In genomic region chr14:22721213-22721612, GRCh38 we compare ENCODE assay signal across 26 cellular contexts.
"Had no signal": no experiment of that assay in that cellular context is flagged by ENCODE, and none has a peak within 500 bp of the region (broad histone marks: within the 10 kb centered on the region; RNA-seq: fewer than 3 reads in every experiment).

No MANE protein-coding gene starts in this region.

- H3K4me3 Mint-ChIP-seq: mesothelial cell of epicardium; naive B cell; natural killer cell; nephron progenitor cell; neural progenitor cell; stimulated activated naive B cell treated with anti-CD40 and anti-IgM and Interleukin-4, amounts not matched to agents 10 μg/mL and 1 μg/mL and 100 μg/mL, for 72 hours had no signal

- H3K4me1 Mint-ChIP-seq: mesothelial cell of epicardium; naive B cell; natural killer cell; stimulated activated naive B cell treated with anti-CD40 and anti-IgM and Interleukin-4, amounts not matched to agents 10 μg/mL and 1 μg/mL and 100 μg/mL, for 72 hours had no signal

- H3K9me3 Mint-ChIP-seq: natural killer cell had no signal

- H3K27ac Mint-ChIP-seq: mesothelial cell of epicardium; natural killer cell; nephron progenitor cell; neural progenitor cell; progenitor cell of endocrine pancreas; stimulated activated naive B cell treated with anti-CD40 and anti-IgM and Interleukin-4, amounts not matched to agents 10 μg/mL and 1 μg/mL and 100 μg/mL, for 72 hours had no signal

- ATAC-seq: natural killer cell; right lobe of liver; stimulated activated naive B cell treated with anti-CD40 and anti-IgM and Interleukin-4, amounts not matched to agents 10 μg/mL and 1 μg/mL and 100 μg/mL, for 72 hours; stimulated activated naive CD8-positive, alpha-beta T cell treated with anti-CD3 and anti-CD28 coated beads, Interleukin-15, Interleukin-2, amounts not matched to agents 100 U/mL and 50 U/mL, for 24 hours had no signal

- H3K4me3 ChIP-seq: left ventricle myocardium inferior, lung, neural progenitor cell, ovary, right atrium auricular region, right lobe of liver, smooth muscle cell, stomach, testis, thyroid gland, transverse colon, upper lobe of left lung had no signal

- H3K27me3 Mint-ChIP-seq: progenitor cell of endocrine pancreas had no signal

- H3K36me3 Mint-ChIP-seq: mesothelial cell of epicardium; naive B cell; natural killer cell; neural progenitor cell; stimulated activated naive B cell treated with anti-CD40 and anti-IgM and Interleukin-4, amounts not matched to agents 10 μg/mL and 1 μg/mL and 100 μg/mL, for 72 hours had no signal

- DNase-seq: islet precursor cell; left ventricle myocardium inferior; mesendoderm; naive B cell; natural killer cell; nephron progenitor cell; occipital lobe; ovary; right lobe of liver; stimulated activated CD4-positive, alpha-beta T cell treated with anti-CD3 and anti-CD28 coated beads, Interleukin-1b, Interleukin-23, amount 100 ng/mL, for 48 hours; stimulated activated CD4-positive, alpha-beta T cell treated with anti-CD3 and anti-CD28 coated beads, Interleukin-2, amount 100 ng/mL, for 48 hours; stimulated activated CD4-positive, alpha-beta T cell treated with anti-CD3 and anti-CD28 coated beads, Interleukin-4, amount 100 ng/mL, for 4 hours; stimulated activated CD8-positive, alpha-beta memory T cell treated with anti-CD3 and anti-CD28 coated beads, Interleukin-4, amount 100 ng/mL, for 48 hours; stimulated activated naive B cell treated with anti-CD40 and anti-IgM and Interleukin-4, amounts not matched to agents 10 μg/mL and 1 μg/mL and 100 μg/mL, for 72 hours; stimulated activated naive CD8-positive, alpha-beta T cell treated with anti-CD3 and anti-CD28 coated beads, Interleukin-15, Interleukin-2, amounts not matched to agents 100 U/mL and 50 U/mL, for 24 hours; stomach; testis; thyroid gland; transverse colon; upper lobe of left lung had no signal
